31 cellular contexts compared by ENCODE assay signal in genomic region chr20:35468671-35469334, GRCh38. TPM values are rescaled to one million over a fixed set of nuclear protein-coding genes. Genes with fewer than 3 reads are reported as not detected.
DNase-seq lines count a peak whose midpoint lies in the region; ATAC-seq and TF ChIP-seq lines count a peak whose summit lies in the region.
"Had no signal": no experiment of that assay in that cellular context is flagged by ENCODE, and none has a peak within 500 bp of the region (broad histone marks: within the 10 kb centered on the region; RNA-seq: fewer than 3 reads in every experiment).

No MANE protein-coding gene starts in this region.

- H3K36me3 ChIP-seq in PC-9 (ENCODE audit: low read depth): peaks cover 15% of the 10 kb centered on the region

- peaks cover 8% of the 10 kb centered on the region for H3K4me1 Mint-ChIP-seq in MCF 10A (ENCODE audit: insufficient read depth, unreplicated experiment)

- POLR2A ChIA-PET in MCF 10A (lab: Yijun Ruan, JAX) (interaction anchor here (2.1 to 2.9 kb wide), 2 partner anchors 10 to 14 kb away, joined by 6 to 15 read pairs; partner anchors contain the start of gene CEP250), PC-9 (lab: Charles Lee; ENCODE audit: unreplicated experiment) (interaction anchor here (0.6 kb wide), 1 partner anchor 443 kb away, joined by 11 read pairs; no protein-coding TSS in a partner anchor)

- H3K4me1 ChIP-seq in PC-9 (replicated peaks; ENCODE audit: insufficient read depth): peaks cover 38% of the 10 kb centered on the region
- H3K4me1 ChIP-seq: SJCRH30, upper lobe of right lung had no signal

- ATAC-seq in left lobe of liver (peak; percentile 68), HG03139 (IDR thresholded peaks at IDR 0.05; ENCODE audit: unreplicated experiment) (no peak)
- ATAC-seq: activated CD8-positive, alpha-beta memory T cell treated with anti-CD3 and anti-CD28 coated beads, Interleukin-2, amount 10 ng/mL, durations not matched to agents 7 days and 5 days; left cardiac atrium; mucosa of descending colon; natural killer cell treated with Interleukin-12 subunit alpha and Interleukin-12 subunit beta and Interleukin-15 and Interleukin-18, amount 100 ng/mL, for 72 hours; stimulated activated naive B cell treated with anti-CD40 and anti-IgM and Interleukin-4, amounts not matched to agents 10 μg/mL and 1 μg/mL and 100 μg/mL, for 72 hours; upper lobe of right lung had no signal

- intact Hi-C loops in MCF 10A (cut with micrococcal nuclease) (no loop called here), PC-9 (cut with micrococcal nuclease; ENCODE audit: unreplicated experiment) (loop anchor here (5.0 to 10.0 kb wide), 2 partner anchors 228 to 486 kb away; partner anchors contain the start of genes NFS1, ROMO1 and SCAND1)

- H3K4me2 ChIP-seq in PC-9: peak overlapping the region; percentile 59

- no peak overlapping the region for H3K4me3 Mint-ChIP-seq in MCF 10A (ENCODE audit: unreplicated experiment)
- H3K4me3 Mint-ChIP-seq: activated CD8-positive, alpha-beta memory T cell treated with anti-CD3 and anti-CD28 coated beads, Interleukin-2, amount 10 ng/mL, durations not matched to agents 7 days and 5 days; activated naive CD4-positive, alpha-beta T cell treated with anti-CD3 and anti-CD28 coated beads for 36 hours; activated T-helper 1 cell treated with anti-CD3 and anti-CD28 coated beads, Interleukin-12 subunit alpha, Interleukin-12 subunit beta, Interleukin-2, Interleukin-4 antibody, amounts not matched to agents 30 ng/mL and 10 ng/mL and 1 ng/mL, durations not matched to agents 14 hours and 24 hours and 36 hours; CD8-positive, alpha-beta memory T cell; natural killer cell treated with Interleukin-12 subunit alpha and Interleukin-12 subunit beta and Interleukin-15 and Interleukin-18, amount 100 ng/mL, for 72 hours; stimulated activated naive B cell treated with anti-CD40 and anti-IgM and Interleukin-4, amounts not matched to agents 10 μg/mL and 1 μg/mL and 100 μg/mL, for 72 hours had no signal

- peak overlapping the region; percentile 72 for H3K27ac ChIP-seq in PC-9
- H3K27ac ChIP-seq: SJCRH30, skin epidermis, upper lobe of right lung had no signal

- TF ChIP-seq CTCF in MCF 10A (IDR thresholded peaks at IDR 0.05; ENCODE audit: unreplicated experiment) (no peak), PC-9 (conservative IDR thresholded peaks at IDR 0.05) (no peak), GM10266 (IDR thresholded peaks at IDR 0.05; ENCODE audit: control insufficient read depth, insufficient read depth, low read depth, missing control alignments) (no peak)

- no peaks in the 10 kb centered on the region for H3K9me3 ChIP-seq in PC-9 (ENCODE audit: insufficient read depth, low read depth)
- H3K9me3 ChIP-seq: mucosa of descending colon, SJCRH30, upper lobe of right lung had no signal

- no peak overlapping the region for H2AFZ ChIP-seq in PC-9

- DNase-seq in T47D (ENCODE audit: low read depth in 1 of 2, low spot score in 1 of 2): peak; percentile 33 to 89
- no peak for DNase-seq in MCF 10A (ENCODE audit: unreplicated experiment)
- peak in 1 of 2 experiments; percentile 78 for DNase-seq in PC-9
- DNase-seq in left lobe of liver (ENCODE audit: low spot score): no peak
- DNase-seq in NCI-H510A treated with DMSO at 0.1 percent for 48 hours (lab: John Stamatoyannopoulos, UW): no peak
- no peak for DNase-seq in T1000 (lab: John Stamatoyannopoulos, UW)
- no peak for DNase-seq in GM10266 (ENCODE audit: extremely low spot score)
- DNase-seq: activated CD4-positive, alpha-beta T cell treated with anti-CD3 and anti-CD28 coated beads, Interleukin-2, amount 50 U/mL, for 1 hour; activated CD8-positive, alpha-beta memory T cell treated with anti-CD3 and anti-CD28 coated beads, Interleukin-2, amount 10 ng/mL, durations not matched to agents 7 days and 5 days; activated naive CD4-positive, alpha-beta T cell treated with anti-CD3 and anti-CD28 coated beads for 36 hours; amygdala; CD8-positive, alpha-beta memory T cell; DMS153; H7; hypothalamus; Karpas-422; left cardiac atrium; mammary epithelial cell; mucosa of descending colon; NCI-H146; NCI-H226; NCI-H69; SJCRH30; stimulated activated naive B cell treated with anti-CD40 and anti-IgM and Interleukin-4, amounts not matched to agents 10 μg/mL and 1 μg/mL and 100 μg/mL, for 72 hours; substantia nigra; T-helper 9 cell; upper lobe of right lung had no signal

- peaks cover 16% of the 10 kb centered on the region for H3F3A ChIP-seq in PC-9 (ENCODE audit: insufficient read depth, low read depth)

- H3K9me2 ChIP-seq in PC-9 (ENCODE audit: insufficient read depth): no peaks in the 10 kb centered on the region

- in situ Hi-C loops in T47D (cut with HindIII; ENCODE audit: low pct_unique_long_range_greater_than_20kb, low sequenced_read_pairs): no loop called here

- no peaks in the 10 kb centered on the region for H4K20me1 ChIP-seq in PC-9 (ENCODE audit: insufficient read depth)

- BruUV-seq in MCF 10A (replicated peaks; lab: Mats Ljungman, UMichigan) (no TSS peak), PC-9 (replicated peaks; lab: Mats Ljungman, UMichigan) (no TSS peak)

- no peaks in the 10 kb centered on the region for H3K27me3 ChIP-seq in PC-9 (ENCODE audit: insufficient read depth, low read depth)
- H3K27me3 ChIP-seq: SJCRH30, upper lobe of right lung had no signal

- CTCF ChIA-PET in MCF 10A (lab: Yijun Ruan, JAX) (interaction anchor here (0.5 to 1.4 kb wide), 7 partner anchors 11 to 228 kb away, joined by 3 to 4 read pairs (median 3); no protein-coding TSS in a partner anchor), PC-9 (lab: Charles Lee) (interaction anchor here (0.6 to 1.0 kb wide), 2 partner anchors 324 to 562 kb away, joined by 3 to 4 read pairs; no protein-coding TSS in a partner anchor)

- H3K9me3 Mint-ChIP-seq in MCF 10A (ENCODE audit: unreplicated experiment): no peaks in the 10 kb centered on the region
- H3K9me3 Mint-ChIP-seq: activated naive CD4-positive, alpha-beta T cell treated with anti-CD3 and anti-CD28 coated beads for 36 hours; activated T-helper 1 cell treated with anti-CD3 and anti-CD28 coated beads, Interleukin-12 subunit alpha, Interleukin-12 subunit beta, Interleukin-2, Interleukin-4 antibody, amounts not matched to agents 30 ng/mL and 10 ng/mL and 1 ng/mL, durations not matched to agents 14 hours and 24 hours and 36 hours; CD8-positive, alpha-beta memory T cell; natural killer cell treated with Interleukin-12 subunit alpha and Interleukin-12 subunit beta and Interleukin-15 and Interleukin-18, amount 100 ng/mL, for 72 hours; stimulated activated naive B cell treated with anti-CD40 and anti-IgM and Interleukin-4, amounts not matched to agents 10 μg/mL and 1 μg/mL and 100 μg/mL, for 72 hours had no signal

- H3K36me3 Mint-ChIP-seq in MCF 10A (ENCODE audit: insufficient read depth, unreplicated experiment): peaks cover 94% of the 10 kb centered on the region
- H3K36me3 Mint-ChIP-seq: natural killer cell treated with Interleukin-12 subunit alpha and Interleukin-12 subunit beta and Interleukin-15 and Interleukin-18, amount 100 ng/mL, for 72 hours had no signal

- 0 out of 2 replicates have a peak, but pooled peaks cover 10% of the 10 kb centered on the region for H3K79me2 ChIP-seq in PC-9 (ENCODE audit: low read depth)

- no peaks in the 10 kb centered on the region for H3K27me3 Mint-ChIP-seq in MCF 10A (ENCODE audit: insufficient read depth, unreplicated experiment)
- H3K27me3 Mint-ChIP-seq: activated CD8-positive, alpha-beta memory T cell treated with anti-CD3 and anti-CD28 coated beads, Interleukin-2, amount 10 ng/mL, durations not matched to agents 7 days and 5 days; CD8-positive, alpha-beta memory T cell; natural killer cell treated with Interleukin-12 subunit alpha and Interleukin-12 subunit beta and Interleukin-15 and Interleukin-18, amount 100 ng/mL, for 72 hours; stimulated activated naive B cell treated with anti-CD40 and anti-IgM and Interleukin-4, amounts not matched to agents 10 μg/mL and 1 μg/mL and 100 μg/mL, for 72 hours had no signal

- H3K27ac Mint-ChIP-seq in MCF 10A (ENCODE audit: low read depth, unreplicated experiment): no peak overlapping the region
- H3K27ac Mint-ChIP-seq: activated CD8-positive, alpha-beta memory T cell treated with anti-CD3 and anti-CD28 coated beads, Interleukin-2, amount 10 ng/mL, durations not matched to agents 7 days and 5 days; activated naive CD4-positive, alpha-beta T cell treated with anti-CD3 and anti-CD28 coated beads for 36 hours; activated T-helper 1 cell treated with anti-CD3 and anti-CD28 coated beads, Interleukin-12 subunit alpha, Interleukin-12 subunit beta, Interleukin-2, Interleukin-4 antibody, amounts not matched to agents 30 ng/mL and 10 ng/mL and 1 ng/mL, durations not matched to agents 14 hours and 24 hours and 36 hours; stimulated activated naive B cell treated with anti-CD40 and anti-IgM and Interleukin-4, amounts not matched to agents 10 μg/mL and 1 μg/mL and 100 μg/mL, for 72 hours had no signal

- peak overlapping the region; percentile 4; the same call in 1 of the 2 replicates for H3K4me3 ChIP-seq in PC-9
- H3K4me3 ChIP-seq: mucosa of descending colon, SJCRH30, skin epidermis, upper lobe of right lung had no signal

RNA-seq across cellular contexts. Expression of gene CEP250, which starts 13.4 kb away (rescaled TPM):
- total RNA-seq in MCF 10A (2022) (41.0 and 44.0 TPM in 2 replicates), PC-9 (2021) (63.6 and 79.5 TPM in 2 replicates), left lobe of liver (14.6 TPM)

RNA-seq across cellular contexts. Expression of gene GDF5, which starts 30.8 kb away (rescaled TPM):
- not detected in 2 replicates for total RNA-seq in MCF 10A (2022)
- 0.33 TPM in 1 of 2 replicates, not detected in the other for total RNA-seq in PC-9 (2021)
- total RNA-seq in left lobe of liver: not detected
- total RNA-seq: activated naive CD4-positive, alpha-beta T cell treated with anti-CD3 and anti-CD28 coated beads for 36 hours; activated T-helper 1 cell treated with anti-CD3 and anti-CD28 coated beads, Interleukin-12 subunit alpha, Interleukin-12 subunit beta, Interleukin-2, Interleukin-4 antibody, amounts not matched to agents 30 ng/mL and 10 ng/mL and 1 ng/mL, durations not matched to agents 14 hours and 24 hours and 36 hours; CD8-positive, alpha-beta memory T cell; natural killer cell treated with Interleukin-12 subunit alpha and Interleukin-12 subunit beta and Interleukin-15 and Interleukin-18, amount 100 ng/mL, for 72 hours; SJCRH30 had no signal

RNA-seq across cellular contexts. Expression of gene UQCC1, which starts 57.0 kb away (rescaled TPM):
- total RNA-seq in MCF 10A (2022) (45.2 and 55.8 TPM in 2 replicates), PC-9 (2021) (51.1 and 60.1 TPM in 2 replicates), left lobe of liver (43.6 TPM)

Comparison
In these comparisons a context has a peak if more than half of its experiments do, and no peak if none do; other contexts are left out.
1. DNase-seq: peak in T47D (2 of 2); none in MCF 10A (single experiment), left lobe of liver (single experiment), NCI-H510A treated with DMSO at 0.1 percent for 48 hours (single experiment), T1000 (single experiment) and GM10266 (single experiment).